1 cellular context compared by ENCODE assay signal in genomic region chr1:235368428-235368827, GRCh38.
TF ChIP-seq lines count a peak whose summit lies in the region.

No MANE protein-coding gene starts in this region.

TF ChIP-seq in H1, 55 proteins besides CTCF, POLR2A, EP300 and RAD21:
- no peak for TF ChIP-seq HDAC2 (IDR thresholded peaks at IDR 0.05; ENCODE audit: borderline replicate concordance in 1 of 2, low read depth in 2 of 2, low read length in 2 of 2)
- TF ChIP-seq HDAC6 (IDR thresholded peaks at IDR 0.05; ENCODE audit: low read depth, low read length) = no peak
TF ChIP-seq in H1: peak in this region for 0.
